Comparison of ENCODE assay signal across 8 cellular contexts in the genomic region with DNA sequence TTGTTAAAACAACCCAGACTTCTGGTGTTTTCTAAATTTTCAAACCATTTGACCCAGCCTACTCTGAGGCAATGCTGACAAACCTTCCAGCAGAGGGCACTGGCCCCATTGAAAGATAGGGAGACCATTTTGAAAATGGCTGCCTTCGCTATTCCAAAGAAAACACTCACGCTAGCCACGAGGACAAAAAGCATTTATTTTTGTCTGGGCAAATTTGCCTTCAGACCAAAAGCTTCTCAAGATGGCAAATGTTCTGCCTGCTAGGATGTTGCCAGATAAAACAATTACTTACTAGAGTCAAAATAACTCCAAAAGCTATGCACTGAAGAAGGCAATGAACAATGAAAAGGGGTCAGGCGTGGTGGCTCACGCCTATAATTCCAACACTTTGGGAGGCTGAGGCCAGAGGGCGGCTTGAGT.
DNase-seq lines count a peak whose midpoint lies in the region; ATAC-seq and TF ChIP-seq lines count a peak whose summit lies in the region.

No MANE protein-coding gene starts in this region.

- H3K27ac ChIP-seq in cardiac muscle cell (no peak overlapping the region), right atrium auricular region (no peak overlapping the region), right cardiac atrium (ENCODE audit: low read length) (no peak overlapping the region), upper lobe of left lung (peak overlapping the region in 2 of 4 donors; percentile 27 to 35)

- peak; percentile 66 to 81 for ATAC-seq in right cardiac atrium
- no peak for ATAC-seq in upper lobe of left lung (ENCODE audit: low FRiP score in 2 of 2)
- ATAC-seq in HG02840 (IDR thresholded peaks at IDR 0.05; ENCODE audit: low FRiP score, unreplicated experiment) = no peak

- peaks cover 4% of the 10 kb centered on the region for H3K4me1 ChIP-seq in cardiac muscle cell (ENCODE audit: low read depth)
- H3K4me1 ChIP-seq in right atrium auricular region = no peaks in the 10 kb centered on the region
- H3K4me1 ChIP-seq in right cardiac atrium (ENCODE audit: control insufficient read depth, insufficient read depth, low read length) = no peaks in the 10 kb centered on the region
- H3K4me1 ChIP-seq in upper lobe of left lung = peaks cover 0 to 8% (median 6%) of the 10 kb centered on the region in 4 donors

- H3K4me3 ChIP-seq in cardiac muscle cell (no peak overlapping the region), right atrium auricular region (no peak overlapping the region), right cardiac atrium (ENCODE audit: low read length) (no peak overlapping the region), upper lobe of left lung (no peak overlapping the region)

- WGBS in right cardiac atrium = 55% methylated on average over 6 of the region's 6 CpGs
- 59 to 66% methylated on average over 6 of the region's 6 CpGs for WGBS in upper lobe of left lung, 2 donors

- intact Hi-C loops in right cardiac atrium (cut with DNase I) = no loop called here

- H3K9me3 ChIP-seq in cardiac muscle cell (ENCODE audit: low read depth) (no peaks in the 10 kb centered on the region), right atrium auricular region (no peaks in the 10 kb centered on the region), right cardiac atrium (ENCODE audit: control insufficient read depth, low read length) (no peaks in the 10 kb centered on the region), upper lobe of left lung (no peaks in the 10 kb centered on the region)

- no peak for TF ChIP-seq EP300 in upper lobe of left lung (IDR thresholded peaks at IDR 0.05)

- DNase-seq in cardiac muscle cell (ENCODE audit: low read depth in 1 of 2, low spot score in 1 of 2) = peak; percentile 13 to 44
- DNase-seq in right atrium auricular region (ENCODE audit: low spot score) = no peak
- DNase-seq in RPMI7951 (ENCODE audit: low read depth) = peak; percentile 52
- peak in 2 of 3 donors; percentile 39 to 62 for DNase-seq in right cardiac atrium
- peak in 1 of 2 donors; percentile 56 for DNase-seq in upper lobe of left lung
- DNase-seq in SIG-M5 treated with dmso at 0.1 percent for 504 hours (lab: John Stamatoyannopoulos, UW; ENCODE audit: unreplicated experiment) = no peak
- no peak for DNase-seq in LoVo (ENCODE audit: low spot score)

- TF ChIP-seq POLR2A in upper lobe of left lung (IDR thresholded peaks at IDR 0.05) = no peak

- TF ChIP-seq CTCF in cardiac muscle cell (IDR thresholded peaks at IDR 0.05; ENCODE audit: low read depth, low read length) (peak; percentile 50), right atrium auricular region (IDR thresholded peaks at IDR 0.05) (peak in 1 of 2 donors; percentile 60), upper lobe of left lung (IDR thresholded peaks at IDR 0.05) (peak in 5 of 6 experiments; percentile 24 to 55 (median 45))

- H3K36me3 ChIP-seq in cardiac muscle cell = no peaks in the 10 kb centered on the region
- no peaks in the 10 kb centered on the region for H3K36me3 ChIP-seq in right atrium auricular region
- no peaks in the 10 kb centered on the region for H3K36me3 ChIP-seq in upper lobe of left lung

- H3K27me3 ChIP-seq in cardiac muscle cell = no peaks in the 10 kb centered on the region
- H3K27me3 ChIP-seq in right atrium auricular region = no peaks in the 10 kb centered on the region
- no peaks in the 10 kb centered on the region for H3K27me3 ChIP-seq in right cardiac atrium (ENCODE audit: control insufficient read depth, insufficient read depth)
- H3K27me3 ChIP-seq in upper lobe of left lung = no peaks in the 10 kb centered on the region

Comparison
In these comparisons a context has a peak if more than half of its experiments do, and no peak if none do; other contexts are left out.
1. DNase-seq: peak in cardiac muscle cell (2 of 2), RPMI7951 (single experiment) and right cardiac atrium (2 of 3); none in right atrium auricular region (single experiment), SIG-M5 treated with dmso at 0.1 percent for 504 hours (single experiment) and LoVo (single experiment).
2. ATAC-seq: peak in right cardiac atrium (2 of 2); none in upper lobe of left lung (0 of 2) and HG02840 (single experiment).